ENCODE assay signal across 8 cellular contexts in the genomic region with DNA sequence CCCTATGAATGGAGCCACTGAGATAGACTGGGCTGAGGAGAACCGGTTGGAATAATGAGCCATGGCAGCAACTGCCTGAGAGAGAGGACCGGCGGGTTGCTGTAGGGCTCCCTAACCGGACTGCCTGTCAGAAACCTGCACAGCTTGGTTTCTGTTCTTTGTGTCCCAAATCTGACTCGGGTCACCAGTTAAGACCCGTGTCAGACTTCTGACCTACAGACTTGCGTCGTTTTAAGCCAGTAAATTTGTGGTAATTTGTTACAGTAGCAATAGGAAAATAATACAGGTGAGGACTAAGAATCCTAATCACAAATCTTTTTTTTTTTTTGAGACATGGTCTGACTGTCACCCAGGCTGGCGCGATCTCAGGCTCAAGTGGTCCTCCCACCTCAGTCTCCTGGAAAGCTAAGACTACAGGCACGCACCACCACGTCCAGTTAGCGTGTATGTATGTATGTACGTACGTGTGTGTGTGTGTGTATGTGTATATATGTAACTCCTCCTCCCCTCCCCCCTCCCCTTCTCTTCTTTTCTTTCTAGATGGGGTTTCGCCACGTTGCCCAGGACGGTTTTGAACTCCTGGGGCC. TPM values are rescaled to one million over a fixed set of nuclear protein-coding genes. Genes with fewer than 3 reads are reported as not detected.
DNase-seq lines count a peak whose midpoint lies in the region; ATAC-seq, FAIRE-seq and TF ChIP-seq lines count a peak whose summit lies in the region.

No MANE protein-coding gene starts in this region.

- H3K27ac Mint-ChIP-seq in astrocyte (ENCODE audit: unreplicated experiment): peak overlapping the region; percentile 75

- 32 to 40% methylated on average over 18 of the region's 18 CpGs for WGBS in lung, 2 donors

- H3K4me3 Mint-ChIP-seq in astrocyte (ENCODE audit: unreplicated experiment): peak overlapping the region; percentile 98

- peak overlapping the region; percentile 88 for H2AFZ ChIP-seq in astrocyte (ENCODE audit: low read depth, low read length)

- intact Hi-C loops in A673 (cut with micrococcal nuclease; ENCODE audit: unreplicated experiment): no loop called here

- peak overlapping the region; percentile 93 for H3K27ac ChIP-seq in A673 (ENCODE audit: low read depth, low read length, poor library complexity, severe bottlenecking)
- peak overlapping the region; percentile 86 for H3K27ac ChIP-seq in astrocyte (ENCODE audit: low read depth, low read length)
- peak overlapping the region; percentile 82 to 91 for H3K27ac ChIP-seq in lung (ENCODE audit: low read depth in 1 of 2, low read length in 1 of 2)

- CTCF ChIA-PET in A673 (lab: Charles Lee): interaction anchor here (0.6 to 0.8 kb wide), 4 partner anchors 9 to 561 kb away, joined by 3 to 4 read pairs (median 4); no protein-coding TSS in a partner anchor

- peaks cover 23% of the 10 kb centered on the region for H3K36me3 Mint-ChIP-seq in astrocyte (ENCODE audit: low read depth, unreplicated experiment)

- TSS peak; percentile 64 for BruUV-seq in A673 (replicated peaks; lab: Mats Ljungman, UMichigan)

- FAIRE-seq in astrocyte (lab: Jason Lieb, UNC): no peak

- H3K4me1 ChIP-seq in A673 (ENCODE audit: insufficient read depth, low read length, poor library complexity, severe bottlenecking): peaks cover 9% of the 10 kb centered on the region
- H3K4me1 ChIP-seq in astrocyte (ENCODE audit: insufficient read depth, low read length): peaks cover 20% of the 10 kb centered on the region
- H3K4me1 ChIP-seq in lung (ENCODE audit: control insufficient read depth in 2 of 2, insufficient read depth in 2 of 2, low read length in 2 of 2): peaks cover 6 to 11% of the 10 kb centered on the region in 2 donors

- H4K20me1 ChIP-seq in astrocyte (ENCODE audit: insufficient read depth, low read length): peaks cover 35% of the 10 kb centered on the region

- TF ChIP-seq CTCF in A673 (conservative IDR thresholded peaks at IDR 0.05; ENCODE audit: low read depth, low read length) (no peak), HFF-Myc (IDR thresholded peaks at IDR 0.05; ENCODE audit: low read depth, low read length, missing control alignments) (no peak), astrocyte (IDR thresholded peaks at IDR 0.05; ENCODE audit: insufficient read depth, low read depth, low read length) (no peak), lung (IDR thresholded peaks at IDR 0.05; ENCODE audit: control extremely low read depth, extremely low read depth) (no peak)

- peak overlapping the region; percentile 98 for H3K9ac ChIP-seq in astrocyte (ENCODE audit: low read length)

- no peaks in the 10 kb centered on the region for H3K27me3 Mint-ChIP-seq in astrocyte (ENCODE audit: low read depth, unreplicated experiment)

- H3K4me3 ChIP-seq in A673 (ENCODE audit: low read depth, low read length, poor library complexity, severe bottlenecking) (peak overlapping the region; percentile 94), HFF-Myc (replicated peaks; ENCODE audit: low read depth, low read length) (peak overlapping the region; percentile 72), astrocyte (ENCODE audit: insufficient read depth, low read depth, low read length) (peak overlapping the region; percentile 98), lung (peak overlapping the region; percentile 75)

- peaks cover 76% of the 10 kb centered on the region for H3K79me2 ChIP-seq in astrocyte (ENCODE audit: insufficient read depth, low read length)

- ATAC-seq in lung (ENCODE audit: insufficient read depth, low FRiP score): no peak
- no peak for ATAC-seq in HG02571 (IDR thresholded peaks at IDR 0.05; ENCODE audit: unreplicated experiment)
- ATAC-seq in HG03097 (IDR thresholded peaks at IDR 0.05; ENCODE audit: low FRiP score, unreplicated experiment): no peak

- DNase-seq in A673 (ENCODE audit: low spot score) (no peak), HFF-Myc (ENCODE audit: extremely low read depth, low read depth) (no peak), astrocyte (ENCODE audit: low read depth) (no peak), lung (ENCODE audit: low spot score) (no peak), amygdala (lab: John Stamatoyannopoulos, UW) (no peak), DMS 273 treated with DMSO at 0.1 percent for 48 hours (lab: John Stamatoyannopoulos, UW) (no peak)

- peaks cover 28% of the 10 kb centered on the region for H3K4me1 Mint-ChIP-seq in astrocyte (ENCODE audit: low read depth, unreplicated experiment)

- H3K27me3 ChIP-seq in A673 (replicated peaks; ENCODE audit: insufficient read depth, low read depth, low read length, poor library complexity) (no peaks in the 10 kb centered on the region), astrocyte (ENCODE audit: insufficient read depth, low read length) (no peaks in the 10 kb centered on the region), lung (ENCODE audit: control insufficient read depth, insufficient read depth) (no peaks in the 10 kb centered on the region)

- no peaks in the 10 kb centered on the region for H3K9me3 Mint-ChIP-seq in astrocyte (ENCODE audit: unreplicated experiment)

- peak overlapping the region; percentile 96 for H3K4me2 ChIP-seq in astrocyte (ENCODE audit: low read length)

- H3K36me3 ChIP-seq in A673 (ENCODE audit: insufficient read depth, low read length, poor library complexity, severe bottlenecking) (peaks cover 57% of the 10 kb centered on the region), astrocyte (ENCODE audit: insufficient read depth, low read length) (peaks cover 52% of the 10 kb centered on the region), lung (ENCODE audit: control insufficient read depth in 2 of 2, insufficient read depth in 2 of 2, low read length in 2 of 2) (peaks cover 31 to 33% of the 10 kb centered on the region in 2 donors)

- H3K9me3 ChIP-seq in A673 (ENCODE audit: low read depth, low read length, poor library complexity, severe bottlenecking) (no peaks in the 10 kb centered on the region), astrocyte (ENCODE audit: insufficient read depth, low read depth, low read length) (no peaks in the 10 kb centered on the region), lung (ENCODE audit: control insufficient read depth in 2 of 2, insufficient read depth in 1 of 2, low read length in 1 of 2) (no peaks in the 10 kb centered on the region)

- POLR2A ChIA-PET in A673 (lab: Charles Lee; ENCODE audit: low non-redundant PET): interaction anchor here (0.7 kb wide), 1 partner anchor 32 kb away, joined by 3 read pairs; no protein-coding TSS in a partner anchor

RNA-seq across cellular contexts. Expression of gene DDX56, which starts 0.7 kb away (rescaled TPM):
- total RNA-seq in A673 (2021) (119 and 147 TPM in 2 replicates), astrocyte (65.6 and 75.6 TPM in 2 replicates), lung (10 to 100 TPM; 49.8 to 67.5 TPM)
- polyA plus RNA-seq in lung: 10 to 100 TPM; 45.9 to 66.5 TPM

RNA-seq across cellular contexts. Expression of gene TMED4, which starts 7.7 kb away (rescaled TPM):
- total RNA-seq in A673 (2021) (77.6 and 79.5 TPM in 2 replicates), astrocyte (68.7 and 69.2 TPM in 2 replicates), lung (100 to 1,000 TPM in 1 of 2 donors, 10 to 100 TPM in 1; 81.0 to 106 TPM)
- 10 to 100 TPM; 46.4 to 52.5 TPM for polyA plus RNA-seq in lung

RNA-seq across cellular contexts. Expression of gene OGDH, which starts 32.0 kb away (rescaled TPM):
- total RNA-seq in A673 (2021) (111 and 113 TPM in 2 replicates), astrocyte (65.6 and 73.7 TPM in 2 replicates), lung (100 to 1,000 TPM in 1 of 2 donors, 10 to 100 TPM in 1; 54.6 to 142 TPM)
- 10 to 100 TPM; 39.0 to 65.2 TPM for polyA plus RNA-seq in lung

RNA-seq across cellular contexts. Expression of gene NPC1L1, which starts 33.2 kb away (rescaled TPM):
- total RNA-seq in A673 (2021): not detected in 2 replicates
- total RNA-seq in astrocyte: 0.05 and 0.07 TPM in 2 replicates
- total RNA-seq in lung: under 1 TPM; 0.03 to 0.48 TPM
- under 1 TPM; 0.01 to 0.02 TPM for polyA plus RNA-seq in lung
